In the genomic region with DNA sequence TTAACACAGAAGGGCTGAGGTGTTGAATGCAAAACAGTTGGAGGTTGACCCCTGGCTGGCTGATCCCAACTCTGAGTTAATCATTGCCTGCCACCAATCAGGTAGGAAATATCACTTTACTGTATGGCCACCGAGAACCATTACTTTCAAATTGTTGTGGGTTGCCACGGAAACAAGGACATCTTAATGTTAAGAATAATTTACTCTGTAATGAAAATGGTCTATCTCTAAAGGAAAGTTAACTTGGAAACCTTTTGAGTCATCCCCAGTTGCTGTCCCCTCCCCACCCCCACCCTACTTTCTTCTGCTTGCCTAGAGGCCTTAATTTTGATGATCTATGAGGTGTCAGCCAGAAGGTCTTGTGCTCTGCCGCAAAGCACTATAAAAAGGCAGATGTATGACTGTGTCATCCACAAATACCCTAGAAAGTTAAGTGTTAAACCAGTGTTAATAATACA, we compare ENCODE assay signal across 1 cellular context.
TF ChIP-seq lines count a peak whose summit lies in the region.

No MANE protein-coding gene starts in this region.

TF ChIP-seq in GM12878, 131 proteins besides CTCF, POLR2A, EP300 and RAD21 (continued from another document and continues in another):
- TF ChIP-seq PKNOX1 (IDR thresholded peaks at IDR 0.05): peak; percentile 44; the same call in 1 of the 2 replicates
- TF ChIP-seq, protein P1, sequence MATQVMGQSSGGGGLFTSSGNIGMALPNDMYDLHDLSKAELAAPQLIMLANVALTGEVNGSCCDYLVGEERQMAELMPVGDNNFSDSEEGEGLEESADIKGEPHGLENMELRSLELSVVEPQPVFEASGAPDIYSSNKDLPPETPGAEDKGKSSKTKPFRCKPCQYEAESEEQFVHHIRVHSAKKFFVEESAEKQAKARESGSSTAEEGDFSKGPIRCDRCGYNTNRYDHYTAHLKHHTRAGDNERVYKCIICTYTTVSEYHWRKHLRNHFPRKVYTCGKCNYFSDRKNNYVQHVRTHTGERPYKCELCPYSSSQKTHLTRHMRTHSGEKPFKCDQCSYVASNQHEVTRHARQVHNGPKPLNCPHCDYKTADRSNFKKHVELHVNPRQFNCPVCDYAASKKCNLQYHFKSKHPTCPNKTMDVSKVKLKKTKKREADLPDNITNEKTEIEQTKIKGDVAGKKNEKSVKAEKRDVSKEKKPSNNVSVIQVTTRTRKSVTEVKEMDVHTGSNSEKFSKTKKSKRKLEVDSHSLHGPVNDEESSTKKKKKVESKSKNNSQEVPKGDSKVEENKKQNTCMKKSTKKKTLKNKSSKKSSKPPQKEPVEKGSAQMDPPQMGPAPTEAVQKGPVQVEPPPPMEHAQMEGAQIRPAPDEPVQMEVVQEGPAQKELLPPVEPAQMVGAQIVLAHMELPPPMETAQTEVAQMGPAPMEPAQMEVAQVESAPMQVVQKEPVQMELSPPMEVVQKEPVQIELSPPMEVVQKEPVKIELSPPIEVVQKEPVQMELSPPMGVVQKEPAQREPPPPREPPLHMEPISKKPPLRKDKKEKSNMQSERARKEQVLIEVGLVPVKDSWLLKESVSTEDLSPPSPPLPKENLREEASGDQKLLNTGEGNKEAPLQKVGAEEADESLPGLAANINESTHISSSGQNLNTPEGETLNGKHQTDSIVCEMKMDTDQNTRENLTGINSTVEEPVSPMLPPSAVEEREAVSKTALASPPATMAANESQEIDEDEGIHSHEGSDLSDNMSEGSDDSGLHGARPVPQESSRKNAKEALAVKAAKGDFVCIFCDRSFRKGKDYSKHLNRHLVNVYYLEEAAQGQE (IDR thresholded peaks at IDR 0.05; ENCODE audit: low read depth, low read length): no peak
- no peak for TF ChIP-seq FOXK2 (IDR thresholded peaks at IDR 0.05)
- TF ChIP-seq ESRRA (IDR thresholded peaks at IDR 0.05; ENCODE audit: low read length): no peak
- no peak for TF ChIP-seq MEF2A (IDR thresholded peaks at IDR 0.05; ENCODE audit: insufficient read depth, low read depth, low read length)
- no peak for TF ChIP-seq PAX5 (IDR thresholded peaks at IDR 0.05; ENCODE audit: borderline replicate concordance, low read depth, low read length)
- no peak for TF ChIP-seq SREBF1 (IDR thresholded peaks at IDR 0.05; ENCODE audit: low read length)
- TF ChIP-seq, protein P2, sequence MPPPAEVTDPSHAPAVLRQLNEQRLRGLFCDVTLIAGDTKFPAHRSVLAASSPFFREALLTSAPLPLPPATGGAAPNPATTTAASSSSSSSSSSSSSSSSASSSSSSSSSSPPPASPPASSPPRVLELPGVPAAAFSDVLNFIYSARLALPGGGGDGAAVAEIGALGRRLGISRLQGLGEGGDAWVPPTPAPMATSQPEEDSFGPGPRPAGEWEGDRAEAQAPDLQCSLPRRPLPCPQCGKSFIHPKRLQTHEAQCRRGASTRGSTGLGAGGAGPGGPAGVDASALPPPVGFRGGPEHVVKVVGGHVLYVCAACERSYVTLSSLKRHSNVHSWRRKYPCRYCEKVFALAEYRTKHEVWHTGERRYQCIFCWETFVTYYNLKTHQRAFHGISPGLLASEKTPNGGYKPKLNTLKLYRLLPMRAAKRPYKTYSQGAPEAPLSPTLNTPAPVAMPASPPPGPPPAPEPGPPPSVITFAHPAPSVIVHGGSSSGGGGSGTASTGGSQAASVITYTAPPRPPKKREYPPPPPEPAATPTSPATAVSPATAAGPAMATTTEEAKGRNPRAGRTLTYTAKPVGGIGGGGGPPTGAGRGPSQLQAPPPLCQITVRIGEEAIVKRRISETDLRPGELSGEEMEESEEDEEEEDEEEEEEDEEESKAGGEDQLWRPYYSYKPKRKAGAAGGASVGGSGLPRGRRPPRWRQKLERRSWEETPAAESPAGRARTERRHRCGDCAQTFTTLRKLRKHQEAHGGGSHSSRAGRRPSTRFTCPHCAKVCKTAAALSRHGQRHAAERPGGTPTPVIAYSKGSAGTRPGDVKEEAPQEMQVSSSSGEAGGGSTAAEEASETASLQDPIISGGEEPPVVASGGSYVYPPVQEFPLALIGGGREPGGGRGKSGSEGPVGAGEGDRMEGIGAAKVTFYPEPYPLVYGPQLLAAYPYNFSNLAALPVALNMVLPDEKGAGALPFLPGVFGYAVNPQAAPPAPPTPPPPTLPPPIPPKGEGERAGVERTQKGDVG (CRISPR knock-in tag; IDR thresholded peaks at IDR 0.05): no peak
- TF ChIP-seq, protein P3, sequence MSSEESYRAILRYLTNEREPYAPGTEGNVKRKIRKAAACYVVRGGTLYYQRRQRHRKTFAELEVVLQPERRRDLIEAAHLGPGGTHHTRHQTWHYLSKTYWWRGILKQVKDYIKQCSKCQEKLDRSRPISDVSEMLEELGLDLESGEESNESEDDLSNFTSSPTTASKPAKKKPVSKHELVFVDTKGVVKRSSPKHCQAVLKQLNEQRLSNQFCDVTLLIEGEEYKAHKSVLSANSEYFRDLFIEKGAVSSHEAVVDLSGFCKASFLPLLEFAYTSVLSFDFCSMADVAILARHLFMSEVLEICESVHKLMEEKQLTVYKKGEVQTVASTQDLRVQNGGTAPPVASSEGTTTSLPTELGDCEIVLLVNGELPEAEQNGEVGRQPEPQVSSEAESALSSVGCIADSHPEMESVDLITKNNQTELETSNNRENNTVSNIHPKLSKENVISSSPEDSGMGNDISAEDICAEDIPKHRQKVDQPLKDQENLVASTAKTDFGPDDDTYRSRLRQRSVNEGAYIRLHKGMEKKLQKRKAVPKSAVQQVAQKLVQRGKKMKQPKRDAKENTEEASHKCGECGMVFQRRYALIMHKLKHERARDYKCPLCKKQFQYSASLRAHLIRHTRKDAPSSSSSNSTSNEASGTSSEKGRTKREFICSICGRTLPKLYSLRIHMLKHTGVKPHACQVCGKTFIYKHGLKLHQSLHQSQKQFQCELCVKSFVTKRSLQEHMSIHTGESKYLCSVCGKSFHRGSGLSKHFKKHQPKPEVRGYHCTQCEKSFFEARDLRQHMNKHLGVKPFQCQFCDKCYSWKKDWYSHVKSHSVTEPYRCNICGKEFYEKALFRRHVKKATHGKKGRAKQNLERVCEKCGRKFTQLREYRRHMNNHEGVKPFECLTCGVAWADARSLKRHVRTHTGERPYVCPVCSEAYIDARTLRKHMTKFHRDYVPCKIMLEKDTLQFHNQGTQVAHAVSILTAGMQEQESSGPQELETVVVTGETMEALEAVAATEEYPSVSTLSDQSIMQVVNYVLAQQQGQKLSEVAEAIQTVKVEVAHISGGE (CRISPR knock-in tag; IDR thresholded peaks at IDR 0.05): no peak
- TF ChIP-seq TCF3 (IDR thresholded peaks at IDR 0.05; ENCODE audit: borderline replicate concordance, insufficient read depth, low read depth, low read length): no peak
- TF ChIP-seq NR2C1 (IDR thresholded peaks at IDR 0.05): no peak
- TF ChIP-seq RB1 (IDR thresholded peaks at IDR 0.05; ENCODE audit: borderline replicate concordance): no peak
- TF ChIP-seq SP1 (IDR thresholded peaks at IDR 0.05; ENCODE audit: low read depth, low read length): no peak
- TF ChIP-seq MYB (IDR thresholded peaks at IDR 0.05; ENCODE audit: borderline replicate concordance, low read depth, low read length): no peak
- TF ChIP-seq, protein P4, sequence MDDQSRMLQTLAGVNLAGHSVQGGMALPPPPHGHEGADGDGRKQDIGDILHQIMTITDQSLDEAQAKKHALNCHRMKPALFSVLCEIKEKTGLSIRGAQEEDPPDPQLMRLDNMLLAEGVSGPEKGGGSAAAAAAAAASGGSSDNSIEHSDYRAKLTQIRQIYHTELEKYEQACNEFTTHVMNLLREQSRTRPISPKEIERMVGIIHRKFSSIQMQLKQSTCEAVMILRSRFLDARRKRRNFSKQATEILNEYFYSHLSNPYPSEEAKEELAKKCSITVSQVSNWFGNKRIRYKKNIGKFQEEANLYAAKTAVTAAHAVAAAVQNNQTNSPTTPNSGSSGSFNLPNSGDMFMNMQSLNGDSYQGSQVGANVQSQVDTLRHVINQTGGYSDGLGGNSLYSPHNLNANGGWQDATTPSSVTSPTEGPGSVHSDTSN (IDR thresholded peaks at IDR 0.05; ENCODE audit: insufficient replicate concordance, low read depth, low read length): peak; percentile 74
- no peak for TF ChIP-seq ZNF622 (IDR thresholded peaks at IDR 0.05)
- no peak for TF ChIP-seq MAX (IDR thresholded peaks at IDR 0.05; ENCODE audit: low read depth, low read length)
- TF ChIP-seq ZNF217 (IDR thresholded peaks at IDR 0.05): no peak
- no peak for TF ChIP-seq ZNF207 (IDR thresholded peaks at IDR 0.05; ENCODE audit: borderline replicate concordance)
- TF ChIP-seq FOXM1 (IDR thresholded peaks at IDR 0.05; ENCODE audit: low read depth, low read length): no peak
- TF ChIP-seq CHD2 (IDR thresholded peaks at IDR 0.05; ENCODE audit: borderline replicate concordance, low read depth, low read length): peak; percentile 25; the same call in 1 of the 2 replicates
- TF ChIP-seq, protein P5, sequence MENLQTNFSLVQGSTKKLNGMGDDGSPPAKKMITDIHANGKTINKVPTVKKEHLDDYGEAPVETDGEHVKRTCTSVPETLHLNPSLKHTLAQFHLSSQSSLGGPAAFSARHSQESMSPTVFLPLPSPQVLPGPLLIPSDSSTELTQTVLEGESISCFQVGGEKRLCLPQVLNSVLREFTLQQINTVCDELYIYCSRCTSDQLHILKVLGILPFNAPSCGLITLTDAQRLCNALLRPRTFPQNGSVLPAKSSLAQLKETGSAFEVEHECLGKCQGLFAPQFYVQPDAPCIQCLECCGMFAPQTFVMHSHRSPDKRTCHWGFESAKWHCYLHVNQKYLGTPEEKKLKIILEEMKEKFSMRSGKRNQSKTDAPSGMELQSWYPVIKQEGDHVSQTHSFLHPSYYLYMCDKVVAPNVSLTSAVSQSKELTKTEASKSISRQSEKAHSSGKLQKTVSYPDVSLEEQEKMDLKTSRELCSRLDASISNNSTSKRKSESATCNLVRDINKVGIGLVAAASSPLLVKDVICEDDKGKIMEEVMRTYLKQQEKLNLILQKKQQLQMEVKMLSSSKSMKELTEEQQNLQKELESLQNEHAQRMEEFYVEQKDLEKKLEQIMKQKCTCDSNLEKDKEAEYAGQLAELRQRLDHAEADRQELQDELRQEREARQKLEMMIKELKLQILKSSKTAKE (IDR thresholded peaks at IDR 0.05; ENCODE audit: low read depth, poor library complexity, severe bottlenecking): peak; percentile 89
- no peak for TF ChIP-seq SUZ12 (IDR thresholded peaks at IDR 0.05; ENCODE audit: unreplicated experiment)
- TF ChIP-seq E2F8 (IDR thresholded peaks at IDR 0.05; ENCODE audit: low read depth, partially characterized antibody): no peak
- no peak for TF ChIP-seq SMARCA5 (IDR thresholded peaks at IDR 0.05)
- no peak for TF ChIP-seq SUPT20H (IDR thresholded peaks at IDR 0.05; ENCODE audit: borderline replicate concordance, control insufficient read depth, low read depth, low read length)
- no peak for TF ChIP-seq WRNIP1 (IDR thresholded peaks at IDR 0.05; ENCODE audit: borderline replicate concordance, low read depth, low read length)
- TF ChIP-seq LARP7 (IDR thresholded peaks at IDR 0.05): no peak
- TF ChIP-seq MEF2B (IDR thresholded peaks at IDR 0.05; ENCODE audit: partially characterized antibody, poor library complexity, severe bottlenecking): peak; percentile 87
- no peak for TF ChIP-seq IRF4 (IDR thresholded peaks at IDR 0.05; ENCODE audit: low read depth, low read length)
- peak; percentile 85 for TF ChIP-seq MTA2 (IDR thresholded peaks at IDR 0.05; ENCODE audit: low read depth)
- TF ChIP-seq IKZF1 (conservative IDR thresholded peaks at IDR 0.05): 0 out of 2 replicates have a peak, but pooled peaks have one; percentile 42
- TF ChIP-seq BRCA1 (IDR thresholded peaks at IDR 0.05; ENCODE audit: low read depth, low read length): no peak
- TF ChIP-seq RUNX3 (IDR thresholded peaks at IDR 0.05; ENCODE audit: low read length): no peak
- TF ChIP-seq BACH1 (IDR thresholded peaks at IDR 0.05; ENCODE audit: borderline replicate concordance): no peak
- no peak for TF ChIP-seq FOS (IDR thresholded peaks at IDR 0.05; ENCODE audit: borderline replicate concordance, extremely low read depth, insufficient read length)
- TF ChIP-seq TAF1 (IDR thresholded peaks at IDR 0.05; ENCODE audit: borderline replicate concordance, low read depth, low read length): no peak
- TF ChIP-seq, protein P6, sequence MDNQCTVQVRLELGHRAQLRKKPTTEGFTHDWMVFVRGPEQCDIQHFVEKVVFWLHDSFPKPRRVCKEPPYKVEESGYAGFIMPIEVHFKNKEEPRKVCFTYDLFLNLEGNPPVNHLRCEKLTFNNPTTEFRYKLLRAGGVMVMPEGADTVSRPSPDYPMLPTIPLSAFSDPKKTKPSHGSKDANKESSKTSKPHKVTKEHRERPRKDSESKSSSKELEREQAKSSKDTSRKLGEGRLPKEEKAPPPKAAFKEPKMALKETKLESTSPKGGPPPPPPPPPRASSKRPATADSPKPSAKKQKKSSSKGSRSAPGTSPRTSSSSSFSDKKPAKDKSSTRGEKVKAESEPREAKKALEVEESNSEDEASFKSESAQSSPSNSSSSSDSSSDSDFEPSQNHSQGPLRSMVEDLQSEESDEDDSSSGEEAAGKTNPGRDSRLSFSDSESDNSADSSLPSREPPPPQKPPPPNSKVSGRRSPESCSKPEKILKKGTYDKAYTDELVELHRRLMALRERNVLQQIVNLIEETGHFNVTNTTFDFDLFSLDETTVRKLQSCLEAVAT (IDR thresholded peaks at IDR 0.05): peak; percentile 58; the same call in 1 of the 2 replicates
- TF ChIP-seq JUND (IDR thresholded peaks at IDR 0.05; ENCODE audit: low read depth, low read length): peak; percentile 54; the same call in 1 of the 2 replicates
- TF ChIP-seq SPI1 (IDR thresholded peaks at IDR 0.05; ENCODE audit: borderline replicate concordance, insufficient read depth, low read depth, low read length): no peak
